In the genomic region with DNA sequence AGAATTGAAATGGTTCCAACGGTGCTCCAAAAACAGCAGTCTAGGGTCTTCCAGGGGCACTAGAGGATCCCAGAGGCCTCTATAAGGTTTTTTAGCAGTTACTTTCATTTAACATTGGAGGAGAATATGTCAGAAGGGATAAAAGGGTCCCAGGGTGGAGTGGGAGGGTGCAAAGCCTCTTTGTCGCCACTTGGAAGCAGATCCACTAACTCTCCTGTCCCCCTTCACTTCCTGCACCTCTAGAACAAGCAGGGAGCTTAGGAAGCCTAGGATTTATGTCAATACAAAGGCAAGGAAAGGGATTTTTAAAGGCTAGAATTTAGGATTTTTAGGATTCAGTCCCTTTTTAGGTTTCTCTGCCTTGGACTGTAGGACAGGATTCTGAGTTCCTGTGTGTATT, we compare ENCODE assay signal across 20 cellular contexts. TPM values are rescaled to one million over a fixed set of nuclear protein-coding genes. Genes with fewer than 3 reads are reported as not detected.
DNase-seq lines count a peak whose midpoint lies in the region; ATAC-seq, FAIRE-seq and TF ChIP-seq lines count a peak whose summit lies in the region.
"Had no signal": no experiment of that assay in that cellular context is flagged by ENCODE, and none has a peak within 500 bp of the region (broad histone marks: within the 10 kb centered on the region; RNA-seq: fewer than 3 reads in every experiment).

No MANE protein-coding gene starts in this region.

- H2AFZ ChIP-seq in GM23338 (no peak overlapping the region; the same call in 1 of the 2 replicates), astrocyte (ENCODE audit: low read depth, low read length) (no peak overlapping the region)

- H3K4me3 ChIP-seq in GM23338 (no peak overlapping the region), astrocyte (ENCODE audit: insufficient read depth, low read depth, low read length) (no peak overlapping the region), muscle layer of duodenum (ENCODE audit: low read depth in 1 of 2, low read length in 2 of 2) (no peak overlapping the region), sigmoid colon (no peak overlapping the region), vagina (no peak overlapping the region)
- H3K4me3 ChIP-seq: Peyer's patch had no signal

- TF ChIP-seq EP300 in sigmoid colon (IDR thresholded peaks at IDR 0.05), result no peak

- 0 out of 2 replicates have a peak overlapping the region, but pooled peaks have one; percentile 35 for H3K4me2 ChIP-seq in GM23338
- no peak overlapping the region for H3K4me2 ChIP-seq in astrocyte (ENCODE audit: low read length)

- peak; percentile 70 for ATAC-seq in GM23338
- ATAC-seq in activated CD8-positive, alpha-beta T cell treated with anti-CD3 and anti-CD28 coated beads, Interleukin-2, amount 10 ng/mL, durations not matched to agents 7 days and 5 days, result no peak
- ATAC-seq: CD8-positive, alpha-beta T cell; HCT116 had no signal

- CTCF ChIA-PET in activated CD8-positive, alpha-beta T cell treated with anti-CD3 and anti-CD28 coated beads, Interleukin-2, amount 10 ng/mL, durations not matched to agents 7 days and 5 days (lab: Charles Lee), result interaction anchor here (1.4 kb wide), 1 partner anchor 24 kb away, joined by 5 read pairs; no protein-coding TSS in a partner anchor

- H3K4me1 Mint-ChIP-seq in GM23338 (peaks cover 13% of the 10 kb centered on the region), astrocyte (ENCODE audit: low read depth, unreplicated experiment) (peaks cover 10% of the 10 kb centered on the region)
- H3K4me1 Mint-ChIP-seq in activated CD8-positive, alpha-beta T cell treated with anti-CD3 and anti-CD28 coated beads, Interleukin-2, amount 10 ng/mL, durations not matched to agents 7 days and 5 days (ENCODE audit: low read depth), result peaks cover 6% of the 10 kb centered on the region

- H3K36me3 ChIP-seq in GM23338 (ENCODE audit: insufficient read depth) (no peaks in the 10 kb centered on the region), astrocyte (ENCODE audit: insufficient read depth, low read length) (no peaks in the 10 kb centered on the region), muscle layer of duodenum (ENCODE audit: control insufficient read depth in 1 of 2, insufficient read depth in 2 of 2, low read length in 2 of 2) (no peaks in the 10 kb centered on the region), sigmoid colon (no peaks in the 10 kb centered on the region), vagina (no peaks in the 10 kb centered on the region)
- H3K36me3 ChIP-seq: Peyer's patch had no signal

- POLR2A ChIA-PET in activated CD8-positive, alpha-beta T cell treated with anti-CD3 and anti-CD28 coated beads, Interleukin-2, amount 10 ng/mL, durations not matched to agents 7 days and 5 days (lab: Charles Lee), result interaction anchor here (0.5 to 0.7 kb wide), 2 partner anchors 31 to 233 kb away, joined by 3 read pairs; no protein-coding TSS in a partner anchor

- DNase-seq in GM23338 (ENCODE audit: low spot score) (no peak), astrocyte (ENCODE audit: low read depth) (no peak), sigmoid colon (no peak), vagina (ENCODE audit: extremely low spot score in 2 of 2) (no peak), globus pallidus (ENCODE audit: low spot score) (no peak)
- DNase-seq in activated CD8-positive, alpha-beta T cell treated with anti-CD3 and anti-CD28 coated beads, Interleukin-2, amount 10 ng/mL, durations not matched to agents 7 days and 5 days, result no peak
- DNase-seq: C1 segment of cervical spinal cord; CD8-positive, alpha-beta T cell; Karpas-422; NCI-H1105 treated with DMSO at 0.1 percent for 48 hours; NCI-H2029 treated with DMSO at 0.1 percent for 48 hours; NCI-H510A treated with DMSO at 0.1 percent for 48 hours; NCI-H774; Peyer's patch had no signal

- intact Hi-C loops in sigmoid colon (cut with DNase I) (no loop called here), vagina (cut with DNase I) (no loop called here)

- H3K4me1 ChIP-seq in GM23338 (ENCODE audit: insufficient read depth) (peaks cover 15% of the 10 kb centered on the region), astrocyte (ENCODE audit: insufficient read depth, low read length) (peaks cover 6% of the 10 kb centered on the region), muscle layer of duodenum (ENCODE audit: control insufficient read depth in 1 of 2, insufficient read depth in 2 of 2, low read length in 2 of 2) (peaks cover 12 to 20% of the 10 kb centered on the region in 2 donors), sigmoid colon (peaks cover 0 to 16% (median 13%) of the 10 kb centered on the region in 4 donors), vagina (no peaks in the 10 kb centered on the region)

- H4K20me1 ChIP-seq in GM23338 (replicated peaks; ENCODE audit: insufficient read depth), result no peaks in the 10 kb centered on the region
- no peaks in the 10 kb centered on the region for H4K20me1 ChIP-seq in astrocyte (ENCODE audit: insufficient read depth, low read length)

- H3K36me3 Mint-ChIP-seq in GM23338 (ENCODE audit: low read depth), result no peaks in the 10 kb centered on the region
- no peaks in the 10 kb centered on the region for H3K36me3 Mint-ChIP-seq in astrocyte (ENCODE audit: low read depth, unreplicated experiment)
- no peaks in the 10 kb centered on the region for H3K36me3 Mint-ChIP-seq in activated CD8-positive, alpha-beta T cell treated with anti-CD3 and anti-CD28 coated beads, Interleukin-2, amount 10 ng/mL, durations not matched to agents 7 days and 5 days (ENCODE audit: low read depth)
- H3K36me3 Mint-ChIP-seq: CD8-positive, alpha-beta T cell had no signal

- H3K27ac Mint-ChIP-seq in GM23338 (no peak overlapping the region), astrocyte (ENCODE audit: unreplicated experiment) (peak overlapping the region; percentile 34)
- no peak overlapping the region for H3K27ac Mint-ChIP-seq in activated CD8-positive, alpha-beta T cell treated with anti-CD3 and anti-CD28 coated beads, Interleukin-2, amount 10 ng/mL, durations not matched to agents 7 days and 5 days
- H3K27ac Mint-ChIP-seq: CD8-positive, alpha-beta T cell had no signal

- H3K27me3 ChIP-seq in GM23338 (ENCODE audit: insufficient read depth), result no peaks in the 10 kb centered on the region
- H3K27me3 ChIP-seq in astrocyte (ENCODE audit: insufficient read depth, low read length), result peaks cover 3% of the 10 kb centered on the region
- no peaks in the 10 kb centered on the region for H3K27me3 ChIP-seq in muscle layer of duodenum (ENCODE audit: low read depth, low read length)
- H3K27me3 ChIP-seq in sigmoid colon, result no peaks in the 10 kb centered on the region
- no peaks in the 10 kb centered on the region for H3K27me3 ChIP-seq in vagina
- H3K27me3 ChIP-seq: Peyer's patch had no signal

- TF ChIP-seq CTCF in GM23338 (conservative IDR thresholded peaks at IDR 0.05; ENCODE audit: low read depth in 2 of 2) (no peak), astrocyte (IDR thresholded peaks at IDR 0.05; ENCODE audit: insufficient read depth, low read depth, low read length) (no peak), sigmoid colon (IDR thresholded peaks at IDR 0.05) (no peak), vagina (IDR thresholded peaks at IDR 0.05) (no peak)

- H3K79me2 ChIP-seq in GM23338 (replicated peaks; ENCODE audit: insufficient read depth), result no peaks in the 10 kb centered on the region
- no peaks in the 10 kb centered on the region for H3K79me2 ChIP-seq in astrocyte (ENCODE audit: insufficient read depth, low read length)

- no peaks in the 10 kb centered on the region for H3K9me2 ChIP-seq in GM23338 (ENCODE audit: insufficient read depth)

- H3F3A ChIP-seq in GM23338 (replicated peaks; ENCODE audit: low read depth), result no peaks in the 10 kb centered on the region

- no peak for FAIRE-seq in astrocyte (lab: Jason Lieb, UNC)
- FAIRE-seq: GM18507, H1 had no signal

- H3K27me3 Mint-ChIP-seq in GM23338 (ENCODE audit: insufficient read depth, low read depth, poor library complexity) (no peaks in the 10 kb centered on the region), astrocyte (ENCODE audit: low read depth, unreplicated experiment) (peaks cover under 1% of the 10 kb centered on the region)
- H3K27me3 Mint-ChIP-seq in activated CD8-positive, alpha-beta T cell treated with anti-CD3 and anti-CD28 coated beads, Interleukin-2, amount 10 ng/mL, durations not matched to agents 7 days and 5 days (ENCODE audit: low read depth), result peaks cover 12% of the 10 kb centered on the region

- H3K9me3 Mint-ChIP-seq in GM23338 (no peaks in the 10 kb centered on the region), astrocyte (ENCODE audit: unreplicated experiment) (no peaks in the 10 kb centered on the region)
- no peaks in the 10 kb centered on the region for H3K9me3 Mint-ChIP-seq in activated CD8-positive, alpha-beta T cell treated with anti-CD3 and anti-CD28 coated beads, Interleukin-2, amount 10 ng/mL, durations not matched to agents 7 days and 5 days (ENCODE audit: insufficient read depth)
- H3K9me3 Mint-ChIP-seq: CD8-positive, alpha-beta T cell had no signal

- no peak for TF ChIP-seq POLR2A in sigmoid colon (IDR thresholded peaks at IDR 0.05)
- TF ChIP-seq POLR2A in vagina (IDR thresholded peaks at IDR 0.05), result no peak

- 76 to 79% methylated on average over 2 of the region's 2 CpGs for WGBS in sigmoid colon, 2 donors

- no peak overlapping the region for H3K9ac ChIP-seq in astrocyte (ENCODE audit: low read length)

- H3K9me3 ChIP-seq in astrocyte (ENCODE audit: insufficient read depth, low read depth, low read length) (no peaks in the 10 kb centered on the region), muscle layer of duodenum (ENCODE audit: control insufficient read depth in 1 of 2, low read length in 2 of 2) (no peaks in the 10 kb centered on the region), sigmoid colon (no peaks in the 10 kb centered on the region), vagina (no peaks in the 10 kb centered on the region)
- H3K9me3 ChIP-seq: Peyer's patch had no signal

- H3K27ac ChIP-seq in GM23338 (ENCODE audit: low read depth) (no peak overlapping the region), astrocyte (ENCODE audit: low read depth, low read length) (no peak overlapping the region), muscle layer of duodenum (ENCODE audit: low read length) (peak overlapping the region; percentile 74), sigmoid colon (peak overlapping the region in 3 of 4 donors; percentile 7 to 67 (median 22)), vagina (no peak overlapping the region)
- H3K27ac ChIP-seq: Peyer's patch had no signal

- H3K4me3 Mint-ChIP-seq in GM23338, result no peak overlapping the region
- no peak overlapping the region for H3K4me3 Mint-ChIP-seq in astrocyte (ENCODE audit: unreplicated experiment)
- H3K4me3 Mint-ChIP-seq in activated CD8-positive, alpha-beta T cell treated with anti-CD3 and anti-CD28 coated beads, Interleukin-2, amount 10 ng/mL, durations not matched to agents 7 days and 5 days, result no peak overlapping the region
- H3K4me3 Mint-ChIP-seq: CD8-positive, alpha-beta T cell had no signal

RNA-seq across cellular contexts. Expression of gene PCP4L1, which starts 8.3 kb away (rescaled TPM):
- total RNA-seq in GM23338 (2014; rRNA removed; shearing (Covaris generic)), result 1.4 and 3.8 TPM in 2 replicates
- 1.7 and 2.2 TPM in 2 replicates for polyA plus RNA-seq in GM23338 (2016; fragmentation: Nextera tagmentation; extraction: Ambion mirVana)
- 0.26 TPM in 1 of 2 replicates, not detected in the other for total RNA-seq in astrocyte
- total RNA-seq in sigmoid colon, result 10 to 100 TPM in 1 of 4 donors, 1 to 10 TPM in 2, under 1 TPM in 1; 0.71 to 15.2 (median 3.7) TPM
- polyA plus RNA-seq in sigmoid colon, result 1 to 10 TPM in 1 of 3 donors, not detected in 2; 2.3 TPM
- 3.7 TPM for total RNA-seq in vagina
- under 1 TPM; 0.34 to 0.40 TPM for total RNA-seq in activated CD8-positive, alpha-beta T cell treated with anti-CD3 and anti-CD28 coated beads, Interleukin-2, amount 10 ng/mL, durations not matched to agents 7 days and 5 days
- total RNA-seq: CD8-positive, alpha-beta T cell; M059J; OCI-LY7; Peyer's patch had no signal

RNA-seq across cellular contexts. Expression of gene NR1I3, which starts 28.8 kb away (rescaled TPM):
- total RNA-seq in GM23338 (2014; rRNA removed; shearing (Covaris generic)), result not detected in 2 replicates
- 0.40 and 0.50 TPM in 2 replicates for polyA plus RNA-seq in GM23338 (2016; fragmentation: Nextera tagmentation; extraction: Ambion mirVana)
- total RNA-seq in astrocyte, result not detected in 2 replicates
- not detected for total RNA-seq in sigmoid colon
- polyA plus RNA-seq in sigmoid colon, result under 1 TPM in 1 of 3 donors, not detected in 2; 0.13 TPM
- not detected for total RNA-seq in vagina
- not detected for total RNA-seq in activated CD8-positive, alpha-beta T cell treated with anti-CD3 and anti-CD28 coated beads, Interleukin-2, amount 10 ng/mL, durations not matched to agents 7 days and 5 days
- total RNA-seq: CD8-positive, alpha-beta T cell; H1; M059J; OCI-LY7 had no signal
- polyA plus RNA-seq: H1 had no signal

RNA-seq across cellular contexts. Expression of gene TOMM40L, which starts 41.0 kb away (rescaled TPM):
- 12.9 and 22.3 TPM in 2 replicates for total RNA-seq in GM23338 (2014; rRNA removed; shearing (Covaris generic))
- polyA plus RNA-seq in GM23338 (2016; fragmentation: Nextera tagmentation; extraction: Ambion mirVana) (5.9 and 6.8 TPM in 2 replicates), sigmoid colon (10 to 100 TPM; 15.0 to 23.1 (median 18.5) TPM)
- total RNA-seq in astrocyte (12.0 and 12.3 TPM in 2 replicates), sigmoid colon (10 to 100 TPM; 12.6 to 20.2 (median 14.8) TPM), vagina (15.0 TPM)
- 10 to 100 TPM; 19.1 to 22.0 TPM for total RNA-seq in activated CD8-positive, alpha-beta T cell treated with anti-CD3 and anti-CD28 coated beads, Interleukin-2, amount 10 ng/mL, durations not matched to agents 7 days and 5 days

RNA-seq across cellular contexts. Expression of gene MPZ, which starts 42.9 kb away (rescaled TPM):
- 1.6 and 1.9 TPM in 2 replicates for total RNA-seq in GM23338 (2014; rRNA removed; shearing (Covaris generic))
- 2.2 and 4.0 TPM in 2 replicates for polyA plus RNA-seq in GM23338 (2016; fragmentation: Nextera tagmentation; extraction: Ambion mirVana)
- 2.3 TPM in 2 replicates for total RNA-seq in astrocyte
- total RNA-seq in sigmoid colon, result 1 to 10 TPM; 3.1 to 10.0 (median 6.0) TPM
- polyA plus RNA-seq in sigmoid colon, result 1 to 10 TPM; 1.2 to 4.1 (median 3.0) TPM
- total RNA-seq in vagina, result 3.7 TPM
- 1 to 10 TPM; 2.8 to 3.4 TPM for total RNA-seq in activated CD8-positive, alpha-beta T cell treated with anti-CD3 and anti-CD28 coated beads, Interleukin-2, amount 10 ng/mL, durations not matched to agents 7 days and 5 days

RNA-seq across cellular contexts. Expression of gene APOA2, which starts 43.4 kb away (rescaled TPM):
- total RNA-seq in GM23338 (2014; rRNA removed; shearing (Covaris generic)), result not detected in 2 replicates
- polyA plus RNA-seq in GM23338 (2016; fragmentation: Nextera tagmentation; extraction: Ambion mirVana) (2.7 TPM in 1 of 2 replicates, not detected in the other), sigmoid colon (under 1 TPM in 1 of 3 donors, not detected in 2; 0.26 TPM)
- total RNA-seq in astrocyte (not detected in 2 replicates), sigmoid colon (not detected), vagina (not detected)
- total RNA-seq in activated CD8-positive, alpha-beta T cell treated with anti-CD3 and anti-CD28 coated beads, Interleukin-2, amount 10 ng/mL, durations not matched to agents 7 days and 5 days, result not detected
- total RNA-seq: CD8-positive, alpha-beta T cell; H1; M059J; OCI-LY7; Peyer's patch had no signal
- polyA plus RNA-seq: H1 had no signal

Comparison
In these comparisons a context has a peak if more than half of its experiments do, and no peak if none do; other contexts are left out.
1. H3K27ac ChIP-seq: peak in muscle layer of duodenum (single experiment) and sigmoid colon (3 of 4); none in GM23338 (single experiment), astrocyte (single experiment) and vagina (single experiment).